11 cellular contexts compared by ENCODE assay signal in genomic region chr4:78395642-78396041, GRCh38.
"Had no signal": no experiment of that assay in that cellular context is flagged by ENCODE, and none has a peak within 500 bp of the region (broad histone marks: within the 10 kb centered on the region; RNA-seq: fewer than 3 reads in every experiment).

No MANE protein-coding gene starts in this region.

- H3K4me2 ChIP-seq: GM23338 had no signal

- DNase-seq: GM23248, GOT3, H7, H9, HCEC 1CT, HFFc6 had no signal

- FAIRE-seq: H1, H54 had no signal

- ATAC-seq: GM23338, HCT116 had no signal

- H3K4me1 ChIP-seq: HAP-1 had no signal

- H3K9ac ChIP-seq: GM23248 had no signal

- H2AFZ ChIP-seq: GM23248, GM23338 had no signal

- H3K4me3 ChIP-seq: GM23248, GM23338, HAP-1 had no signal

- H3K36me3 ChIP-seq: HAP-1 had no signal

- H3K27ac ChIP-seq: GM23248 had no signal

- H3K9me3 ChIP-seq: HAP-1 had no signal
